Comparison of ENCODE assay signal across 9 cellular contexts in the genomic region with DNA sequence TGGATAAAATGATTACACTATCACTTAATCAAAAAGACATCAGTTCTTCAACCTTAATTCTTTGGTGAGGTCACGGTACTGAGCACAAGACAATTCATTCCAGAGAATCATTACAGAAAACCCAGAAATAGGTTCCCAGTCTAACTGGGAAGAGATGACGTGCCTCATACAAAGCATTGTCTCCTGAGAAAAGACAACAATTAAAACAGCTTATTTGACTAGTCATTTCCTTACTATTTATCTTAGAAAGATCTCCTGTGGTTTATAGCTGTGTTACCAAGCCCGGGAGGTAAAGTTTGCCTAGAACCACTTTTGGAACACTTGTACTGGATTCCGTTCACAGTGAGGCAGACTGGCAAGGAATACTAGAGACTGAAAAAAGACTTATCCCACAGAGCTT. TPM values are rescaled to one million over a fixed set of nuclear protein-coding genes. Genes with fewer than 3 reads are reported as not detected.
DNase-seq lines count a peak whose midpoint lies in the region; ATAC-seq, FAIRE-seq and TF ChIP-seq lines count a peak whose summit lies in the region.
"Had no signal": no experiment of that assay in that cellular context is flagged by ENCODE, and none has a peak within 500 bp of the region (broad histone marks: within the 10 kb centered on the region; RNA-seq: fewer than 3 reads in every experiment).

No MANE protein-coding gene starts in this region.

- H3K36me3 Mint-ChIP-seq in T-helper 17 cell (ENCODE audit: low read depth) = peaks cover 2% of the 10 kb centered on the region

- H3K27ac ChIP-seq in esophagus muscularis mucosa (replicated peaks in 1 of 4) = peak overlapping the region; percentile 93 to 99 (median 96)
- peak overlapping the region; percentile 96 to 97 (median 96) for H3K27ac ChIP-seq in gastrocnemius medialis
- H3K27ac ChIP-seq in HepG2 (ENCODE audit: extremely low read length, insufficient read depth, low read length) = no peak overlapping the region

- no TSS peak for BruUV-seq in HepG2 (replicated peaks; lab: Mats Ljungman, UMichigan)

- ATAC-seq in T-helper 17 cell (peak; percentile 3), gastrocnemius medialis (no peak), HepG2 (no peak)

- no peak for FAIRE-seq in HepG2 (lab: Jason Lieb, UNC)

- H2AFZ ChIP-seq in HepG2 (ENCODE audit: low read length) = no peak overlapping the region

- in situ Hi-C loops in gastrocnemius medialis (cut with MboI; ENCODE audit: low sequenced_read_pairs in 4 of 4) (no loop called here), HepG2 (cut with HindIII; ENCODE audit: extremely low pct_ligation_motif_present, low pct_unique_long_range_greater_than_20kb) (loop anchor here (5.0 kb wide), 1 partner anchor 34 kb away; no protein-coding TSS in a partner anchor)

- TF ChIP-seq CTCF in esophagus muscularis mucosa (IDR thresholded peaks at IDR 0.05) (no peak), gastrocnemius medialis (IDR thresholded peaks at IDR 0.05 in 4 of 5, conservative IDR thresholded peaks at IDR 0.05 in 1 of 5) (no peak), HepG2 (CRISPR knock-in tag; IDR thresholded peaks at IDR 0.05) (no peak)

- peaks cover 34% of the 10 kb centered on the region for H3K4me1 Mint-ChIP-seq in T-helper 17 cell

- no peak overlapping the region for H3K9ac ChIP-seq in HepG2 (ENCODE audit: insufficient read depth, low read depth, low read length)

- H3K4me3 Mint-ChIP-seq in T-helper 17 cell = peak overlapping the region; percentile 96

- DNase-seq in GM04503 (ENCODE audit: low read depth) (peak; percentile 86), T-helper 17 cell (no peak), esophagus muscularis mucosa (ENCODE audit: extremely low spot score) (no peak), gastrocnemius medialis (no peak), globus pallidus (ENCODE audit: low spot score) (no peak), COR-L47 (lab: John Stamatoyannopoulos, UW) (no peak), HepG2 (ENCODE audit: low spot score) (no peak), NOMO-1 treated with dmso at 0.1 percent for 144 hours (lab: John Stamatoyannopoulos, UW; ENCODE audit: unreplicated experiment) (no peak)
- DNase-seq: stimulated activated CD4-positive, alpha-beta T cell treated with anti-CD3 and anti-CD28 coated beads, Interleukin-2, amount 100 ng/mL, for 48 hours had no signal

- peak overlapping the region in 1 of 4 donors; percentile 14 for H3K4me3 ChIP-seq in esophagus muscularis mucosa
- no peak overlapping the region for H3K4me3 ChIP-seq in gastrocnemius medialis
- no peak overlapping the region for H3K4me3 ChIP-seq in HepG2 (replicated peaks in 1 of 3; ENCODE audit: insufficient read depth in 1 of 3, low read depth in 2 of 3, low read length in 3 of 3)

- peaks cover 59 to 83% (median 64%) of the 10 kb centered on the region in 4 donors for H3K4me1 ChIP-seq in esophagus muscularis mucosa
- H3K4me1 ChIP-seq in gastrocnemius medialis = peaks cover 67 to 76% of the 10 kb centered on the region in 2 donors
- H3K4me1 ChIP-seq in HepG2 (ENCODE audit: insufficient read depth, low read length) = peaks cover 38% of the 10 kb centered on the region

- H3K27me3 ChIP-seq in esophagus muscularis mucosa (no peaks in the 10 kb centered on the region), gastrocnemius medialis (no peaks in the 10 kb centered on the region), HepG2 (ENCODE audit: control insufficient read depth in 1 of 2, insufficient read depth in 2 of 2, low read length in 2 of 2) (no peaks in the 10 kb centered on the region; a peak in 1 of 5 replicates)

- peaks cover 93% of the 10 kb centered on the region for H3K79me2 ChIP-seq in HepG2 (ENCODE audit: insufficient read depth, low read length)

- H3K27ac Mint-ChIP-seq in T-helper 17 cell = peak overlapping the region; percentile 98

- CTCF ChIA-PET in HepG2 (lab: Yijun Ruan, JAX; ENCODE audit: low intra/inter-chr PET ratio, low total read pairs) = no interaction called here

- no peak for TF ChIP-seq RAD21 in HepG2 (CRISPR knock-in tag; IDR thresholded peaks at IDR 0.05)

- H3K36me3 ChIP-seq in esophagus muscularis mucosa (peaks cover 0 to 6% (median 3%) of the 10 kb centered on the region in 4 donors), gastrocnemius medialis (no peaks in the 10 kb centered on the region), HepG2 (replicated peaks in 1 of 2; ENCODE audit: control insufficient read depth in 1 of 2, insufficient read depth in 2 of 2, low read length in 2 of 2) (peaks cover 5 to 18% of the 10 kb centered on the region in 2 experiments; a peak in 4 of 5 replicates)

- H3K9me3 ChIP-seq in T-helper 17 cell (ENCODE audit: control insufficient read depth, low read length, poor library complexity, severe bottlenecking) (no peaks in the 10 kb centered on the region), esophagus muscularis mucosa (no peaks in the 10 kb centered on the region), gastrocnemius medialis (no peaks in the 10 kb centered on the region), HepG2 (ENCODE audit: low read length) (no peaks in the 10 kb centered on the region)

- intact Hi-C loops in esophagus muscularis mucosa (cut with DNase I) = loop anchor here (5.0 to 10.0 kb wide), 2 partner anchors 34 to 51 kb away; partner anchors contain the start of gene FLOT2
- intact Hi-C loops in gastrocnemius medialis (cut with DNase I; ENCODE audit: low total_unique reads) = no loop called here
- intact Hi-C loops in HepG2 (cut with micrococcal nuclease; ENCODE audit: unreplicated experiment) = no loop called here

- H3K27me3 Mint-ChIP-seq in T-helper 17 cell = no peaks in the 10 kb centered on the region

- WGBS in esophagus muscularis mucosa = 25% methylated on average over 4 of the region's 4 CpGs
- WGBS in HepG2 (ENCODE audit: low lambda C conversion rate) = 90% methylated on average over 4 of the region's 4 CpGs

- H4K20me1 ChIP-seq in HepG2 (ENCODE audit: insufficient read depth, low read length) = peaks cover 9% of the 10 kb centered on the region; the same call in 1 of the 2 replicates

- no peak for TF ChIP-seq POLR2A in esophagus muscularis mucosa (IDR thresholded peaks at IDR 0.05; ENCODE audit: low read depth)
- peak in 1 of 2 donors; percentile 13 for TF ChIP-seq POLR2A in gastrocnemius medialis (IDR thresholded peaks at IDR 0.05)
- TF ChIP-seq POLR2A in HepG2 (IDR thresholded peaks at IDR 0.05; ENCODE audit: insufficient read depth in 1 of 2, low read depth in 2 of 2, low read length in 2 of 2) = no peak

- TF ChIP-seq EP300 in esophagus muscularis mucosa (IDR thresholded peaks at IDR 0.05) (no peak), HepG2 (IDR thresholded peaks at IDR 0.05; ENCODE audit: low read depth in 2 of 2, low read length in 2 of 2) (no peak), HepG2 (CRISPR knock-in tag; IDR thresholded peaks at IDR 0.05; ENCODE audit: borderline replicate concordance) (no peak)

- POLR2A ChIA-PET in HepG2 (lab: Yijun Ruan, JAX) = interaction anchor here (1.2 kb wide), 1 partner anchor 38 kb away, joined by 3 read pairs; no protein-coding TSS in a partner anchor

- H3K4me2 ChIP-seq in HepG2 (ENCODE audit: low read depth, low read length) = no peak overlapping the region

RNA-seq across cellular contexts. Expression of gene PHF12, which starts 5.1 kb away (rescaled TPM):
- total RNA-seq in T-helper 17 cell = 100 to 1,000 TPM; 164 to 174 TPM
- total RNA-seq in esophagus muscularis mucosa = 10 to 100 TPM; 27.8 to 44.5 (median 36.7) TPM
- 10 to 100 TPM; 22.1 to 37.3 (median 24.2) TPM for total RNA-seq in gastrocnemius medialis
- 9.8 and 10.0 TPM in 2 replicates for total RNA-seq in HepG2 (2016; rRNA removed; fragmentation: Illumina TruSeq; extraction: Trizol)
- total RNA-seq in HepG2 (2016; cell fraction: cytosol; rRNA removed; fragmentation: Illumina TruSeq; extraction: Trizol; ENCODE audit: low read depth) = 38.8 and 40.7 TPM in 2 replicates
- total RNA-seq in HepG2 (2016; cell fraction: insoluble cytoplasmic fraction; rRNA removed; fragmentation: Illumina TruSeq; extraction: Trizol) = 6.6 and 12.3 TPM in 2 replicates
- total RNA-seq in HepG2 (2016; cell fraction: membrane; rRNA removed; fragmentation: Illumina TruSeq; extraction: Trizol) = 20.1 and 21.2 TPM in 2 replicates
- total RNA-seq in HepG2 (2016; cell fraction: nucleus; rRNA removed; fragmentation: Illumina TruSeq; extraction: Trizol) = 11.6 and 13.5 TPM in 2 replicates
- polyA plus RNA-seq in HepG2 (2011; rRNA removed) = 17.1 and 23.9 TPM in 2 replicates
- 9.0 and 10.2 TPM in 2 replicates for polyA plus RNA-seq in HepG2 (2011; cell fraction: cytosol; rRNA removed)
- 40.3 and 44.7 TPM in 2 replicates for polyA plus RNA-seq in HepG2 (2011; cell fraction: nucleus; rRNA removed)
- 12.4 and 17.6 TPM in 2 replicates for polyA plus RNA-seq in HepG2 (2012)
- 2.7 and 2.8 TPM in 2 replicates for polyA plus RNA-seq in HepG2 (2016; cell fraction: cytosol; fragmentation: Illumina TruSeq; extraction: Trizol; ENCODE audit: low read depth)
- polyA plus RNA-seq in HepG2 (2016; cell fraction: insoluble cytoplasmic fraction; fragmentation: Illumina TruSeq; extraction: Trizol; ENCODE audit: low read depth) = 11.3 and 15.3 TPM in 2 replicates
- polyA plus RNA-seq in HepG2 (2016; cell fraction: membrane; fragmentation: Illumina TruSeq; extraction: Trizol; ENCODE audit: low read depth) = 9.9 and 10.4 TPM in 2 replicates
- polyA plus RNA-seq in HepG2 (2016; cell fraction: nucleus; fragmentation: Illumina TruSeq; extraction: Trizol; ENCODE audit: insufficient read depth, low read depth) = 39.1 and 44.1 TPM in 2 replicates
- polyA minus RNA-seq in HepG2 (2011; rRNA and poly(A)+ RNA removed; ENCODE audit: low replicate concordance) = 32.1 and 43.1 TPM in 2 replicates
- 13.8 and 18.0 TPM in 2 replicates for polyA minus RNA-seq in HepG2 (2011; cell fraction: cytosol; rRNA and poly(A)+ RNA removed)
- 23.6 and 28.2 TPM in 2 replicates for polyA minus RNA-seq in HepG2 (2011; cell fraction: nucleus; rRNA and poly(A)+ RNA removed)

RNA-seq across cellular contexts. Expression of gene DHRS13, which starts 43.4 kb away (rescaled TPM):
- 10 to 100 TPM; 21.0 TPM for total RNA-seq in T-helper 17 cell
- total RNA-seq in esophagus muscularis mucosa = 10 to 100 TPM in 1 of 4 donors, 1 to 10 TPM in 3; 3.7 to 14.2 (median 5.9) TPM
- total RNA-seq in gastrocnemius medialis = 1 to 10 TPM in 3 of 4 donors, under 1 TPM in 1; 0.25 to 3.7 (median 2.4) TPM
- 7.6 and 12.6 TPM in 2 replicates for total RNA-seq in HepG2 (2016; rRNA removed; fragmentation: Illumina TruSeq; extraction: Trizol)
- 3.8 and 4.4 TPM in 2 replicates for total RNA-seq in HepG2 (2016; cell fraction: cytosol; rRNA removed; fragmentation: Illumina TruSeq; extraction: Trizol; ENCODE audit: low read depth)
- 6.5 and 14.0 TPM in 2 replicates for total RNA-seq in HepG2 (2016; cell fraction: insoluble cytoplasmic fraction; rRNA removed; fragmentation: Illumina TruSeq; extraction: Trizol)
- 8.0 and 9.3 TPM in 2 replicates for total RNA-seq in HepG2 (2016; cell fraction: membrane; rRNA removed; fragmentation: Illumina TruSeq; extraction: Trizol)
- 9.7 and 11.6 TPM in 2 replicates for total RNA-seq in HepG2 (2016; cell fraction: nucleus; rRNA removed; fragmentation: Illumina TruSeq; extraction: Trizol)
- polyA plus RNA-seq in HepG2 (2011; rRNA removed) = 11.8 and 14.9 TPM in 2 replicates
- polyA plus RNA-seq in HepG2 (2011; cell fraction: cytosol; rRNA removed) = 17.3 and 17.4 TPM in 2 replicates
- polyA plus RNA-seq in HepG2 (2011; cell fraction: nucleus; rRNA removed) = 8.7 and 11.2 TPM in 2 replicates
- 3.6 and 6.3 TPM in 2 replicates for polyA plus RNA-seq in HepG2 (2012)
- 4.0 and 5.3 TPM in 2 replicates for polyA plus RNA-seq in HepG2 (2016; cell fraction: cytosol; fragmentation: Illumina TruSeq; extraction: Trizol; ENCODE audit: low read depth)
- 8.0 and 9.0 TPM in 2 replicates for polyA plus RNA-seq in HepG2 (2016; cell fraction: insoluble cytoplasmic fraction; fragmentation: Illumina TruSeq; extraction: Trizol; ENCODE audit: low read depth)
- polyA plus RNA-seq in HepG2 (2016; cell fraction: membrane; fragmentation: Illumina TruSeq; extraction: Trizol; ENCODE audit: low read depth) = 7.0 and 7.5 TPM in 2 replicates
- polyA plus RNA-seq in HepG2 (2016; cell fraction: nucleus; fragmentation: Illumina TruSeq; extraction: Trizol; ENCODE audit: insufficient read depth, low read depth) = 20.2 and 21.1 TPM in 2 replicates
- polyA minus RNA-seq in HepG2 (2011; rRNA and poly(A)+ RNA removed; ENCODE audit: low replicate concordance) = 15.0 and 24.2 TPM in 2 replicates
- 5.9 and 8.7 TPM in 2 replicates for polyA minus RNA-seq in HepG2 (2011; cell fraction: cytosol; rRNA and poly(A)+ RNA removed)
- 5.2 and 7.8 TPM in 2 replicates for polyA minus RNA-seq in HepG2 (2011; cell fraction: nucleus; rRNA and poly(A)+ RNA removed)

RNA-seq across cellular contexts. Expression of gene FLOT2, which starts 48.7 kb away (rescaled TPM):
- 100 to 1,000 TPM; 132 to 147 TPM for total RNA-seq in T-helper 17 cell
- total RNA-seq in esophagus muscularis mucosa = 10 to 100 TPM; 60.2 to 94.8 (median 86.0) TPM
- 10 to 100 TPM; 15.3 to 37.9 (median 28.4) TPM for total RNA-seq in gastrocnemius medialis
- total RNA-seq in HepG2 (2016; rRNA removed; fragmentation: Illumina TruSeq; extraction: Trizol) = 54.3 and 60.7 TPM in 2 replicates
- total RNA-seq in HepG2 (2016; cell fraction: cytosol; rRNA removed; fragmentation: Illumina TruSeq; extraction: Trizol; ENCODE audit: low read depth) = 21.0 and 27.1 TPM in 2 replicates
- total RNA-seq in HepG2 (2016; cell fraction: insoluble cytoplasmic fraction; rRNA removed; fragmentation: Illumina TruSeq; extraction: Trizol) = 53.0 and 55.0 TPM in 2 replicates
- total RNA-seq in HepG2 (2016; cell fraction: membrane; rRNA removed; fragmentation: Illumina TruSeq; extraction: Trizol) = 55.4 and 58.7 TPM in 2 replicates
- 31.5 and 32.6 TPM in 2 replicates for total RNA-seq in HepG2 (2016; cell fraction: nucleus; rRNA removed; fragmentation: Illumina TruSeq; extraction: Trizol)
- 54.5 and 60.6 TPM in 2 replicates for polyA plus RNA-seq in HepG2 (2011; rRNA removed)
- 66.4 and 77.9 TPM in 2 replicates for polyA plus RNA-seq in HepG2 (2011; cell fraction: cytosol; rRNA removed)
- polyA plus RNA-seq in HepG2 (2011; cell fraction: nucleus; rRNA removed) = 62.5 and 67.8 TPM in 2 replicates
- 42.3 and 50.0 TPM in 2 replicates for polyA plus RNA-seq in HepG2 (2012)
- polyA plus RNA-seq in HepG2 (2016; cell fraction: cytosol; fragmentation: Illumina TruSeq; extraction: Trizol; ENCODE audit: low read depth) = 27.5 and 28.8 TPM in 2 replicates
- 48.1 and 64.0 TPM in 2 replicates for polyA plus RNA-seq in HepG2 (2016; cell fraction: insoluble cytoplasmic fraction; fragmentation: Illumina TruSeq; extraction: Trizol; ENCODE audit: low read depth)
- polyA plus RNA-seq in HepG2 (2016; cell fraction: membrane; fragmentation: Illumina TruSeq; extraction: Trizol; ENCODE audit: low read depth) = 49.0 and 54.8 TPM in 2 replicates
- 64.4 and 67.0 TPM in 2 replicates for polyA plus RNA-seq in HepG2 (2016; cell fraction: nucleus; fragmentation: Illumina TruSeq; extraction: Trizol; ENCODE audit: insufficient read depth, low read depth)
- 124 and 166 TPM in 2 replicates for polyA minus RNA-seq in HepG2 (2011; rRNA and poly(A)+ RNA removed; ENCODE audit: low replicate concordance)
- polyA minus RNA-seq in HepG2 (2011; cell fraction: cytosol; rRNA and poly(A)+ RNA removed) = 35.9 and 59.2 TPM in 2 replicates
- polyA minus RNA-seq in HepG2 (2011; cell fraction: nucleus; rRNA and poly(A)+ RNA removed) = 14.0 and 19.0 TPM in 2 replicates

RNA-seq across cellular contexts. Expression of gene SEZ6, which starts 59.6 kb away (rescaled TPM):
- under 1 TPM; 0.35 to 0.47 TPM for total RNA-seq in T-helper 17 cell
- under 1 TPM in 3 of 4 donors, not detected in 1; 0.42 to 0.83 (median 0.52) TPM for total RNA-seq in esophagus muscularis mucosa
- not detected for total RNA-seq in gastrocnemius medialis
- total RNA-seq in HepG2 (2016; rRNA removed; fragmentation: Illumina TruSeq; extraction: Trizol) = not detected in 2 replicates
- not detected in 2 replicates for total RNA-seq in HepG2 (2016; cell fraction: cytosol; rRNA removed; fragmentation: Illumina TruSeq; extraction: Trizol; ENCODE audit: low read depth)
- total RNA-seq in HepG2 (2016; cell fraction: insoluble cytoplasmic fraction; rRNA removed; fragmentation: Illumina TruSeq; extraction: Trizol) = not detected in 2 replicates
- total RNA-seq in HepG2 (2016; cell fraction: membrane; rRNA removed; fragmentation: Illumina TruSeq; extraction: Trizol) = not detected in 2 replicates
- total RNA-seq in HepG2 (2016; cell fraction: nucleus; rRNA removed; fragmentation: Illumina TruSeq; extraction: Trizol) = not detected in 2 replicates
- polyA plus RNA-seq in HepG2 (2011; rRNA removed) = 0.01 TPM in 1 of 2 replicates, not detected in the other
- polyA plus RNA-seq in HepG2 (2011; cell fraction: cytosol; rRNA removed) = 0.03 TPM in 1 of 2 replicates, not detected in the other
- polyA plus RNA-seq in HepG2 (2011; cell fraction: nucleus; rRNA removed) = 0.26 and 0.52 TPM in 2 replicates
- polyA plus RNA-seq in HepG2 (2012) = 0.38 TPM in 1 of 2 replicates, not detected in the other
- polyA plus RNA-seq in HepG2 (2016; cell fraction: cytosol; fragmentation: Illumina TruSeq; extraction: Trizol; ENCODE audit: low read depth) = not detected in 2 replicates
- polyA plus RNA-seq in HepG2 (2016; cell fraction: insoluble cytoplasmic fraction; fragmentation: Illumina TruSeq; extraction: Trizol; ENCODE audit: low read depth) = not detected in 2 replicates
- not detected in 2 replicates for polyA plus RNA-seq in HepG2 (2016; cell fraction: membrane; fragmentation: Illumina TruSeq; extraction: Trizol; ENCODE audit: low read depth)
- not detected in 2 replicates for polyA plus RNA-seq in HepG2 (2016; cell fraction: nucleus; fragmentation: Illumina TruSeq; extraction: Trizol; ENCODE audit: insufficient read depth, low read depth)
- not detected in 2 replicates for polyA minus RNA-seq in HepG2 (2011; rRNA and poly(A)+ RNA removed; ENCODE audit: low replicate concordance)
- not detected in 2 replicates for polyA minus RNA-seq in HepG2 (2011; cell fraction: cytosol; rRNA and poly(A)+ RNA removed)
- polyA minus RNA-seq in HepG2 (2011; cell fraction: nucleus; rRNA and poly(A)+ RNA removed) = not detected in 2 replicates
